ENCODE assay signal across 27 cellular contexts in genomic region chr7:71864130-71864529, GRCh38.
"Had no signal": no experiment of that assay in that cellular context is flagged by ENCODE, and none has a peak within 500 bp of the region (broad histone marks: within the 10 kb centered on the region; RNA-seq: fewer than 3 reads in every experiment).

No MANE protein-coding gene starts in this region.

- H3K36me3 ChIP-seq: stomach, suprapubic skin, thoracic aorta, thyroid gland, tibial artery, tibial nerve, transverse colon, upper lobe of left lung, upper lobe of right lung, uterus, vagina had no signal

- H3K27ac ChIP-seq: stomach, suprapubic skin, testis, thoracic aorta, thyroid gland, tibial artery, tibial nerve, transverse colon, upper lobe of left lung, upper lobe of right lung, uterus, vagina had no signal

- H3K27me3 ChIP-seq: stomach, suprapubic skin, testis, thyroid gland, tibial artery, tibial nerve, transverse colon, upper lobe of left lung, upper lobe of right lung, uterus, vagina had no signal

- H3K4me3 ChIP-seq: stomach, suprapubic skin, testis, thoracic aorta, thyroid gland, tibial artery, tibial nerve, transverse colon, upper lobe of left lung, upper lobe of right lung, uterus, vagina had no signal

- H3K9me3 ChIP-seq: suprapubic skin, testis, thoracic aorta, thyroid gland, tibial artery, transverse colon, upper lobe of left lung, upper lobe of right lung, uterus, vagina had no signal

- H3K4me1 ChIP-seq: stomach, suprapubic skin, testis, thyroid gland, tibial artery, tibial nerve, transverse colon, upper lobe of left lung, upper lobe of right lung, uterus, vagina had no signal

- ATAC-seq: stimulated activated effector memory CD8-positive, alpha-beta T cell treated with anti-CD3 and anti-CD28 coated beads, Interleukin-12 subunit alpha, Interleukin-12 subunit beta, amount 100 ng/mL, for 72 hours; stimulated activated memory B cell treated with anti-CD40 and anti-IgM and Interleukin-4, amounts not matched to agents 10 μg/mL and 1 μg/mL and 100 μg/mL, for 72 hours; stimulated activated naive B cell treated with anti-CD40 and anti-IgM and Interleukin-4, amounts not matched to agents 10 μg/mL and 1 μg/mL and 100 μg/mL, for 72 hours; stimulated activated naive CD8-positive, alpha-beta T cell treated with anti-CD3 and anti-CD28 coated beads, Interleukin-15, amount 100 ng/mL, for 72 hours; stimulated activated naive CD8-positive, alpha-beta T cell treated with anti-CD3 and anti-CD28 coated beads, Interleukin-15, Interleukin-2, amounts not matched to agents 100 U/mL and 50 U/mL, for 24 hours; upper lobe of right lung had no signal

- DNase-seq: stimulated activated CD4-positive, alpha-beta T cell treated with anti-CD3 and anti-CD28 coated beads, Interleukin-2, amount 100 ng/mL, for 48 hours; stimulated activated CD4-positive, alpha-beta T cell treated with anti-CD3 and anti-CD28 coated beads, Interleukin-4, amount 100 ng/mL, for 1 hour; stimulated activated CD4-positive, alpha-beta T cell treated with anti-CD3 and anti-CD28 coated beads, Interleukin-4, amount 100 ng/mL, for 24 hours; stimulated activated CD4-positive, alpha-beta T cell treated with anti-CD3 and anti-CD28 coated beads, Interleukin-4, amount 100 ng/mL, for 4 hours; stimulated activated CD8-positive, alpha-beta memory T cell treated with anti-CD3 and anti-CD28 coated beads, Interleukin-4, amount 100 ng/mL, for 48 hours; stimulated activated naive B cell treated with anti-CD40 and anti-IgM and Interleukin-4, amounts not matched to agents 10 μg/mL and 1 μg/mL and 100 μg/mL, for 72 hours; stimulated activated naive CD4-positive, alpha-beta T cell; stimulated activated naive CD4-positive, alpha-beta T cell treated with Interleukin-2 at 50 U/mL for 16 hours; stimulated activated naive CD8-positive, alpha-beta T cell treated with anti-CD3 and anti-CD28 coated beads, Interleukin-15, amount 100 ng/mL, for 72 hours; stimulated activated naive CD8-positive, alpha-beta T cell treated with anti-CD3 and anti-CD28 coated beads, Interleukin-15, Interleukin-2, amounts not matched to agents 100 U/mL and 50 U/mL, for 24 hours; stomach; substantia nigra; testis; thyroid gland; tibial artery; transverse colon; trophoblast cell; upper lobe of left lung; upper lobe of right lung; uterus had no signal

- FAIRE-seq: urothelium cell line had no signal
